Comparison of ENCODE assay signal across 8 cellular contexts in genomic region chr22:41862530-41863266, GRCh38. TPM values are rescaled to one million over a fixed set of nuclear protein-coding genes. Genes with fewer than 3 reads are reported as not detected.
A peak's percentile ranks its signal among the peaks of the same experiment; 100 is the strongest.
DNase-seq lines count a peak whose midpoint lies in the region; ATAC-seq and TF ChIP-seq lines count a peak whose summit lies in the region.

No MANE protein-coding gene starts in this region.

- H3K27ac Mint-ChIP-seq in activated naive CD8-positive, alpha-beta T cell treated with anti-CD3 and anti-CD28 coated beads, Interleukin-2, amount 50 U/mL, for 24 hours = peak overlapping the region; percentile 99
- H3K27ac Mint-ChIP-seq in natural killer cell treated with Interleukin-12 subunit alpha and Interleukin-12 subunit beta and Interleukin-15 and Interleukin-18, amount 100 ng/mL, for 72 hours = peak overlapping the region; percentile 82 to 91

- peaks cover 1% of the 10 kb centered on the region for H3K27me3 Mint-ChIP-seq in activated naive CD8-positive, alpha-beta T cell treated with anti-CD3 and anti-CD28 coated beads, Interleukin-2, amount 50 U/mL, for 24 hours
- H3K27me3 Mint-ChIP-seq in natural killer cell treated with Interleukin-12 subunit alpha and Interleukin-12 subunit beta and Interleukin-15 and Interleukin-18, amount 100 ng/mL, for 72 hours = no peaks in the 10 kb centered on the region

- no peaks in the 10 kb centered on the region for H3K9me3 Mint-ChIP-seq in activated naive CD8-positive, alpha-beta T cell treated with anti-CD3 and anti-CD28 coated beads, Interleukin-2, amount 50 U/mL, for 24 hours
- no peaks in the 10 kb centered on the region for H3K9me3 Mint-ChIP-seq in natural killer cell treated with Interleukin-12 subunit alpha and Interleukin-12 subunit beta and Interleukin-15 and Interleukin-18, amount 100 ng/mL, for 72 hours

- TF ChIP-seq CTCF in vagina (IDR thresholded peaks at IDR 0.05) = no peak

- peaks cover 13% of the 10 kb centered on the region for H3K4me1 ChIP-seq in vagina

- intact Hi-C loops in vagina (cut with DNase I) = no loop called here

- no peak for TF ChIP-seq POLR2A in vagina (IDR thresholded peaks at IDR 0.05)

- peaks cover 0 to 12% of the 10 kb centered on the region in 2 donors for H3K36me3 ChIP-seq in vagina

- peak overlapping the region; percentile 73 for H3K4me3 Mint-ChIP-seq in activated naive CD8-positive, alpha-beta T cell treated with anti-CD3 and anti-CD28 coated beads, Interleukin-2, amount 50 U/mL, for 24 hours
- H3K4me3 Mint-ChIP-seq in natural killer cell treated with Interleukin-12 subunit alpha and Interleukin-12 subunit beta and Interleukin-15 and Interleukin-18, amount 100 ng/mL, for 72 hours = peak overlapping the region; percentile 63

- H3K9me3 ChIP-seq in vagina = no peaks in the 10 kb centered on the region

- H3K4me1 Mint-ChIP-seq in activated naive CD8-positive, alpha-beta T cell treated with anti-CD3 and anti-CD28 coated beads, Interleukin-2, amount 50 U/mL, for 24 hours = peaks cover 86% of the 10 kb centered on the region
- H3K4me1 Mint-ChIP-seq in natural killer cell treated with Interleukin-12 subunit alpha and Interleukin-12 subunit beta and Interleukin-15 and Interleukin-18, amount 100 ng/mL, for 72 hours (ENCODE audit: low read depth in 2 of 2) = peaks cover 43 to 45% of the 10 kb centered on the region in 2 donors

- peak; percentile 39 for DNase-seq in EH (ENCODE audit: low read depth)
- DNase-seq in NCI-H187 (lab: John Stamatoyannopoulos, UW) = peak; percentile 13 to 34
- peak; percentile 67 for DNase-seq in activated naive CD8-positive, alpha-beta T cell treated with anti-CD3 and anti-CD28 coated beads, Interleukin-2, amount 50 U/mL, for 24 hours
- DNase-seq in natural killer cell treated with Interleukin-12 subunit alpha and Interleukin-12 subunit beta and Interleukin-15 and Interleukin-18, amount 100 ng/mL, for 72 hours (ENCODE audit: low spot score) = peak; percentile 64
- no peak for DNase-seq in vagina (ENCODE audit: extremely low spot score in 2 of 2)
- no peak for DNase-seq in anterior cingulate cortex (lab: John Stamatoyannopoulos, UW)
- DNase-seq in NCI-H2081 treated with DMSO at 0.1 percent for 48 hours (lab: John Stamatoyannopoulos, UW) = no peak

- H3K36me3 Mint-ChIP-seq in activated naive CD8-positive, alpha-beta T cell treated with anti-CD3 and anti-CD28 coated beads, Interleukin-2, amount 50 U/mL, for 24 hours (ENCODE audit: low read depth) = peaks cover 25% of the 10 kb centered on the region
- no peaks in the 10 kb centered on the region for H3K36me3 Mint-ChIP-seq in natural killer cell treated with Interleukin-12 subunit alpha and Interleukin-12 subunit beta and Interleukin-15 and Interleukin-18, amount 100 ng/mL, for 72 hours

- no peak overlapping the region for H3K4me3 ChIP-seq in vagina

- peak; percentile 44 for ATAC-seq in GM21447 (IDR thresholded peaks at IDR 0.05; ENCODE audit: unreplicated experiment)
- peak; percentile 79 for ATAC-seq in activated naive CD8-positive, alpha-beta T cell treated with anti-CD3 and anti-CD28 coated beads, Interleukin-2, amount 50 U/mL, for 24 hours
- peak; percentile 72 to 78 for ATAC-seq in natural killer cell treated with Interleukin-12 subunit alpha and Interleukin-12 subunit beta and Interleukin-15 and Interleukin-18, amount 100 ng/mL, for 72 hours

- H3K27ac ChIP-seq in vagina = peak overlapping the region; percentile 46

- H3K27me3 ChIP-seq in vagina = no peaks in the 10 kb centered on the region

RNA-seq across cellular contexts. Expression of gene SREBF2, which starts 29.8 kb away (rescaled TPM):
- total RNA-seq in natural killer cell treated with Interleukin-12 subunit alpha and Interleukin-12 subunit beta and Interleukin-15 and Interleukin-18, amount 100 ng/mL, for 72 hours = 100 to 1,000 TPM; 205 to 211 TPM
- total RNA-seq in vagina = 98.0 TPM

RNA-seq across cellular contexts. Expression of gene SHISA8, which starts 52.2 kb away (rescaled TPM):
- total RNA-seq in natural killer cell treated with Interleukin-12 subunit alpha and Interleukin-12 subunit beta and Interleukin-15 and Interleukin-18, amount 100 ng/mL, for 72 hours = not detected
- total RNA-seq in vagina = not detected

Comparison
In these comparisons a context has a peak if more than half of its experiments do, and no peak if none do; other contexts are left out.
1. DNase-seq: peak in EH (single experiment), NCI-H187 (2 of 2), activated naive CD8-positive, alpha-beta T cell treated with anti-CD3 and anti-CD28 coated beads, Interleukin-2, amount 50 U/mL, for 24 hours (single experiment) and natural killer cell treated with Interleukin-12 subunit alpha and Interleukin-12 subunit beta and Interleukin-15 and Interleukin-18, amount 100 ng/mL, for 72 hours (single experiment); none in vagina (0 of 2), anterior cingulate cortex (0 of 58) and NCI-H2081 treated with DMSO at 0.1 percent for 48 hours (single experiment).
2. Peak in every context shown above with its lines, with median percentiles within 50 percentile points of each other: ATAC-seq.